Comparison of ENCODE assay signal across 9 cellular contexts in the genomic region with DNA sequence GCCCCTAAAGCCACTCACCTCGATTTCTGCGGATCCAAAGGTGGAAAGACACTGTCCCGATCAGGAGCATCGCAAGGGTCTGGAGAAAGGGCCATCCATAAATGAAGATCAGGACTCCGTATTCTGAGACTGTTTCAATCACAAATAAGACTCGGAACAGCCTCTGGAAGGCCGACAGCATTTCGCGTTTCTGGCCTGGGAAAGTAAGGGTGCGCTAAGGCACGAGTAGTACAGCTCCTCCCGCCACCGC. TPM values are rescaled to one million over a fixed set of nuclear protein-coding genes. Genes with fewer than 3 reads are reported as not detected.
DNase-seq lines count a peak whose midpoint lies in the region; ATAC-seq and TF ChIP-seq lines count a peak whose summit lies in the region.
"Had no signal": no experiment of that assay in that cellular context is flagged by ENCODE, and none has a peak within 500 bp of the region (broad histone marks: within the 10 kb centered on the region; RNA-seq: fewer than 3 reads in every experiment).

No MANE protein-coding gene starts in this region.

- peaks cover 66% of the 10 kb centered on the region for H3K27me3 Mint-ChIP-seq in activated naive CD4-positive, alpha-beta T cell treated with anti-CD3 and anti-CD28 coated beads, Interleukin-2, amount 10 ng/mL, durations not matched to agents 7 days and 5 days

- peak overlapping the region; percentile 91 for H3K4me3 ChIP-seq in SU-DHL-6 (ENCODE audit: insufficient read depth, low read length, poor library complexity, severe bottlenecking)
- peak overlapping the region; percentile 47 to 60 (median 54) for H3K4me3 ChIP-seq in skin epidermis

- H3K27ac ChIP-seq in SU-DHL-6 (ENCODE audit: low read depth, low read length) (peak overlapping the region; percentile 71), foreskin keratinocyte (peak overlapping the region; percentile 54), skin epidermis (peak overlapping the region in 7 of 21 experiments; percentile 17 to 67 (median 54))

- peaks cover 52% of the 10 kb centered on the region for H3K79me2 ChIP-seq in SU-DHL-6 (ENCODE audit: insufficient read depth, low read length)

- H3K36me3 ChIP-seq in SU-DHL-6 (ENCODE audit: low read length), result peaks cover 4% of the 10 kb centered on the region; the same call in 1 of the 2 replicates

- no peaks in the 10 kb centered on the region for H3K9me2 ChIP-seq in SU-DHL-6 (replicated peaks; ENCODE audit: insufficient read depth, low read length)

- peak overlapping the region; percentile 83 for H3K4me3 Mint-ChIP-seq in activated naive CD4-positive, alpha-beta T cell treated with anti-CD3 and anti-CD28 coated beads, Interleukin-2, amount 10 ng/mL, durations not matched to agents 7 days and 5 days

- POLR2A ChIA-PET in GM10248 (lab: Yijun Ruan, JAX), result interaction anchor here (0.8 kb wide), 1 partner anchor 79 kb away, joined by 3 read pairs; no protein-coding TSS in a partner anchor

- no peaks in the 10 kb centered on the region for H3K27me3 ChIP-seq in SU-DHL-6 (ENCODE audit: low read length)
- peaks cover 20% of the 10 kb centered on the region for H3K27me3 ChIP-seq in foreskin keratinocyte

- H3K9me3 Mint-ChIP-seq in activated naive CD4-positive, alpha-beta T cell treated with anti-CD3 and anti-CD28 coated beads, Interleukin-2, amount 10 ng/mL, durations not matched to agents 7 days and 5 days, result peaks cover 4% of the 10 kb centered on the region

- H2AFZ ChIP-seq in SU-DHL-6 (ENCODE audit: low read depth, low read length, severe bottlenecking), result peak overlapping the region; percentile 99

- H4K20me1 ChIP-seq in SU-DHL-6 (ENCODE audit: low read depth, low read length), result no peaks in the 10 kb centered on the region

- peak overlapping the region; percentile 87 for H3K9ac ChIP-seq in SU-DHL-6 (ENCODE audit: low read length)

- peaks cover 7% of the 10 kb centered on the region for H3K36me3 Mint-ChIP-seq in activated naive CD4-positive, alpha-beta T cell treated with anti-CD3 and anti-CD28 coated beads, Interleukin-2, amount 10 ng/mL, durations not matched to agents 7 days and 5 days

- no peak for DNase-seq in activated naive CD4-positive, alpha-beta T cell treated with anti-CD3 and anti-CD28 coated beads, Interleukin-2, amount 10 ng/mL, durations not matched to agents 7 days and 5 days
- DNase-seq in activated naive CD4-positive, alpha-beta T cell (lab: John Stamatoyannopoulos, UW), result no peak
- DNase-seq in foreskin keratinocyte (peak in 1 of 2 donors; percentile 45), GM10248 (ENCODE audit: extremely low spot score) (no peak), NCI-H2171 treated with DMSO at 0.1 percent for 48 hours (lab: John Stamatoyannopoulos, UW) (no peak), activated gamma-delta T cell (lab: John Stamatoyannopoulos, UW) (no peak)

- H3K27ac Mint-ChIP-seq in activated naive CD4-positive, alpha-beta T cell treated with anti-CD3 and anti-CD28 coated beads, Interleukin-2, amount 10 ng/mL, durations not matched to agents 7 days and 5 days, result peak overlapping the region; percentile 78

- no peaks in the 10 kb centered on the region for H3K9me3 ChIP-seq in SU-DHL-6 (ENCODE audit: insufficient read depth, low read length)

- H3F3A ChIP-seq in SU-DHL-6 (ENCODE audit: insufficient read depth), result peaks cover 13% of the 10 kb centered on the region

- peak overlapping the region; percentile 67 for H3K4me2 ChIP-seq in SU-DHL-6 (ENCODE audit: low read depth, low read length, poor library complexity, severe bottlenecking)

- peaks cover 5% of the 10 kb centered on the region for H3K4me1 ChIP-seq in foreskin keratinocyte

- ATAC-seq in foreskin keratinocyte, result peak; percentile 69

- TF ChIP-seq CTCF in SU-DHL-6 (IDR thresholded peaks at IDR 0.05; ENCODE audit: insufficient read depth, low read length, poor library complexity, severe bottlenecking) (no peak), foreskin keratinocyte (conservative IDR thresholded peaks at IDR 0.05) (no peak), GM10248 (IDR thresholded peaks at IDR 0.05; ENCODE audit: control extremely low read depth, extremely low read depth, low read depth, missing control alignments) (no peak)

- H3K4me1 Mint-ChIP-seq in activated naive CD4-positive, alpha-beta T cell treated with anti-CD3 and anti-CD28 coated beads, Interleukin-2, amount 10 ng/mL, durations not matched to agents 7 days and 5 days, result peaks cover 46% of the 10 kb centered on the region

- CTCF ChIA-PET in activated naive CD4-positive, alpha-beta T cell treated with anti-CD3 and anti-CD28 coated beads, Interleukin-2, amount 10 ng/mL, durations not matched to agents 7 days and 5 days (lab: Charles Lee), result interaction anchor here (0.6 to 1.5 kb wide), 6 partner anchors 13 to 80 kb away, joined by 3 to 6 read pairs (median 4); no protein-coding TSS in a partner anchor
- CTCF ChIA-PET in GM10248 (lab: Yijun Ruan, JAX), result interaction anchor here (0.7 to 5.0 kb wide), 10 partner anchors 9 to 899 kb away, joined by 3 to 38 read pairs (median 4); no protein-coding TSS in a partner anchor

RNA-seq across cellular contexts. Expression of a gene that starts 44.6 kb away (rescaled TPM):
- not detected in 2 replicates for total RNA-seq in foreskin keratinocyte
- not detected in 2 replicates for polyA plus RNA-seq in foreskin keratinocyte
- total RNA-seq: frontal cortex had no signal

RNA-seq across cellular contexts. Expression of a gene that starts 46.5 kb away (rescaled TPM):
- 1.9 and 2.3 TPM in 2 replicates for total RNA-seq in foreskin keratinocyte
- 2.1 and 3.0 TPM in 2 replicates for polyA plus RNA-seq in foreskin keratinocyte

RNA-seq across cellular contexts. Expression of a gene that starts 53.0 kb away (rescaled TPM):
- not detected in 2 replicates for total RNA-seq in foreskin keratinocyte
- polyA plus RNA-seq in foreskin keratinocyte, result not detected in 2 replicates
